Comparison of ENCODE assay signal across 8 cellular contexts in genomic region chr17:78117027-78117981, GRCh38. TPM values are rescaled to one million over a fixed set of nuclear protein-coding genes. Genes with fewer than 3 reads are reported as not detected.
DNase-seq lines count a peak whose midpoint lies in the region; ATAC-seq and TF ChIP-seq lines count a peak whose summit lies in the region.

No MANE protein-coding gene starts in this region.

- TF ChIP-seq EP300 in sigmoid colon (IDR thresholded peaks at IDR 0.05), result no peak

- H3K27ac ChIP-seq in MM.1S (ENCODE audit: low read length) (no peak overlapping the region), angular gyrus (ENCODE audit: low read depth, low read length) (peak overlapping the region; percentile 93), liver (ENCODE audit: low read depth in 1 of 2, low read length in 2 of 2) (no peak overlapping the region), sigmoid colon (no peak overlapping the region)

- ATAC-seq in GM19452 (IDR thresholded peaks at IDR 0.05; ENCODE audit: unreplicated experiment), result no peak
- no peak for ATAC-seq in GM18511 (IDR thresholded peaks at IDR 0.05; ENCODE audit: unreplicated experiment)
- no peak for ATAC-seq in stimulated activated naive CD8-positive, alpha-beta T cell treated with anti-CD3 and anti-CD28 coated beads, Interleukin-15, Interleukin-2, amounts not matched to agents 100 U/mL and 50 U/mL, for 24 hours

- H3K36me3 ChIP-seq in MM.1S (replicated peaks; ENCODE audit: insufficient read depth, low read length) (no peaks in the 10 kb centered on the region), liver (ENCODE audit: control insufficient read depth in 4 of 4, insufficient read depth in 3 of 4, low read depth in 1 of 4, low read length in 3 of 4) (no peaks in the 10 kb centered on the region), sigmoid colon (no peaks in the 10 kb centered on the region)

- intact Hi-C loops in sigmoid colon (cut with DNase I), result loop anchor here (10.0 kb wide), 1 partner anchor 307 kb away; no protein-coding TSS in a partner anchor

- H3F3A ChIP-seq in MM.1S (ENCODE audit: insufficient read depth, low read length), result peaks cover 30% of the 10 kb centered on the region

- DNase-seq in DMS 273 treated with DMSO at 0.1 percent for 48 hours (lab: John Stamatoyannopoulos, UW), result peak; percentile 19
- no peak for DNase-seq in MM.1S
- no peak for DNase-seq in sigmoid colon
- no peak for DNase-seq in stimulated activated naive CD8-positive, alpha-beta T cell treated with anti-CD3 and anti-CD28 coated beads, Interleukin-15, Interleukin-2, amounts not matched to agents 100 U/mL and 50 U/mL, for 24 hours

- H3K4me2 ChIP-seq in MM.1S (ENCODE audit: low read depth, low read length), result no peak overlapping the region

- H3K27me3 ChIP-seq in MM.1S (replicated peaks; ENCODE audit: insufficient read depth, low read length) (no peaks in the 10 kb centered on the region), liver (ENCODE audit: control insufficient read depth in 4 of 4, insufficient read depth in 4 of 4, low read length in 3 of 4) (no peaks in the 10 kb centered on the region), sigmoid colon (peaks cover 0 to 20% (median 6%) of the 10 kb centered on the region in 3 donors)

- H4K20me1 ChIP-seq in MM.1S (ENCODE audit: insufficient read depth, low read length), result no peaks in the 10 kb centered on the region

- peaks cover 42% of the 10 kb centered on the region for H3K79me2 ChIP-seq in MM.1S (ENCODE audit: low read length)

- TF ChIP-seq RAD21 in liver (IDR thresholded peaks at IDR 0.05), result peak in 1 of 2 donors; percentile 68

- no peak for TF ChIP-seq POLR2A in sigmoid colon (IDR thresholded peaks at IDR 0.05)

- H3K9me2 ChIP-seq in MM.1S (replicated peaks; ENCODE audit: insufficient read depth, low read length), result no peaks in the 10 kb centered on the region

- no peak overlapping the region for H3K4me3 ChIP-seq in MM.1S (ENCODE audit: low read length)
- no peak overlapping the region for H3K4me3 ChIP-seq in liver (ENCODE audit: low read depth in 1 of 3, low read length in 3 of 3)
- no peak overlapping the region for H3K4me3 ChIP-seq in sigmoid colon

- H2AFZ ChIP-seq in MM.1S (ENCODE audit: low read length), result no peak overlapping the region

- H3K9ac ChIP-seq in MM.1S (ENCODE audit: low read length) (no peak overlapping the region), liver (ENCODE audit: low read depth in 1 of 2, low read length in 2 of 2) (no peak overlapping the region)

- H3K9me3 ChIP-seq in MM.1S (replicated peaks; ENCODE audit: insufficient read depth, low read length) (no peaks in the 10 kb centered on the region), liver (ENCODE audit: control insufficient read depth in 4 of 4, low read length in 3 of 4) (no peaks in the 10 kb centered on the region), sigmoid colon (no peaks in the 10 kb centered on the region)

- H3K4me1 ChIP-seq in MM.1S (ENCODE audit: low read length), result peaks cover 17% of the 10 kb centered on the region
- H3K4me1 ChIP-seq in liver (ENCODE audit: control insufficient read depth in 4 of 4, insufficient read depth in 4 of 4, low read length in 3 of 4), result peaks cover 0 to 12% (median 4%) of the 10 kb centered on the region in 4 donors
- H3K4me1 ChIP-seq in sigmoid colon, result peaks cover 0 to 15% (median 6%) of the 10 kb centered on the region in 4 donors

- WGBS in liver, result 56% methylated on average over 41 of the region's 41 CpGs
- WGBS in sigmoid colon, 2 donors, result 44 to 68% methylated on average over 41 of the region's 41 CpGs

- TF ChIP-seq CTCF in MM.1S (IDR thresholded peaks at IDR 0.05; ENCODE audit: low read length), result peak; percentile 27
- peak; percentile 20 for TF ChIP-seq CTCF in liver (IDR thresholded peaks at IDR 0.05; ENCODE audit: low read depth, low read length, missing input control)
- no peak for TF ChIP-seq CTCF in sigmoid colon (IDR thresholded peaks at IDR 0.05)

TF ChIP-seq in liver, 16 proteins besides CTCF, POLR2A, EP300 and RAD21:
- TF ChIP-seq FOXA1 (IDR thresholded peaks at IDR 0.05) (no peak), TAF1 (conservative IDR thresholded peaks at IDR 0.05) (no peak)
- TF ChIP-seq, protein P1, sequence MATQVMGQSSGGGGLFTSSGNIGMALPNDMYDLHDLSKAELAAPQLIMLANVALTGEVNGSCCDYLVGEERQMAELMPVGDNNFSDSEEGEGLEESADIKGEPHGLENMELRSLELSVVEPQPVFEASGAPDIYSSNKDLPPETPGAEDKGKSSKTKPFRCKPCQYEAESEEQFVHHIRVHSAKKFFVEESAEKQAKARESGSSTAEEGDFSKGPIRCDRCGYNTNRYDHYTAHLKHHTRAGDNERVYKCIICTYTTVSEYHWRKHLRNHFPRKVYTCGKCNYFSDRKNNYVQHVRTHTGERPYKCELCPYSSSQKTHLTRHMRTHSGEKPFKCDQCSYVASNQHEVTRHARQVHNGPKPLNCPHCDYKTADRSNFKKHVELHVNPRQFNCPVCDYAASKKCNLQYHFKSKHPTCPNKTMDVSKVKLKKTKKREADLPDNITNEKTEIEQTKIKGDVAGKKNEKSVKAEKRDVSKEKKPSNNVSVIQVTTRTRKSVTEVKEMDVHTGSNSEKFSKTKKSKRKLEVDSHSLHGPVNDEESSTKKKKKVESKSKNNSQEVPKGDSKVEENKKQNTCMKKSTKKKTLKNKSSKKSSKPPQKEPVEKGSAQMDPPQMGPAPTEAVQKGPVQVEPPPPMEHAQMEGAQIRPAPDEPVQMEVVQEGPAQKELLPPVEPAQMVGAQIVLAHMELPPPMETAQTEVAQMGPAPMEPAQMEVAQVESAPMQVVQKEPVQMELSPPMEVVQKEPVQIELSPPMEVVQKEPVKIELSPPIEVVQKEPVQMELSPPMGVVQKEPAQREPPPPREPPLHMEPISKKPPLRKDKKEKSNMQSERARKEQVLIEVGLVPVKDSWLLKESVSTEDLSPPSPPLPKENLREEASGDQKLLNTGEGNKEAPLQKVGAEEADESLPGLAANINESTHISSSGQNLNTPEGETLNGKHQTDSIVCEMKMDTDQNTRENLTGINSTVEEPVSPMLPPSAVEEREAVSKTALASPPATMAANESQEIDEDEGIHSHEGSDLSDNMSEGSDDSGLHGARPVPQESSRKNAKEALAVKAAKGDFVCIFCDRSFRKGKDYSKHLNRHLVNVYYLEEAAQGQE (IDR thresholded peaks at IDR 0.05), result no peak

RNA-seq across cellular contexts. Expression of gene TMC6, which starts 11.3 kb away (rescaled TPM):
- total RNA-seq in liver (10 to 100 TPM; 18.3 to 61.9 TPM), sigmoid colon (10 to 100 TPM in 2 of 4 donors, 1 to 10 TPM in 2; 5.3 to 13.9 (median 8.9) TPM)
- polyA plus RNA-seq in liver (1 to 10 TPM; 7.7 to 8.4 TPM), sigmoid colon (100 to 1,000 TPM in 1 of 3 donors, 10 to 100 TPM in 1, 1 to 10 TPM in 1; 9.0 to 145 (median 10.8) TPM)

RNA-seq across cellular contexts. Expression of gene TMC8, which starts 13.3 kb away (rescaled TPM):
- total RNA-seq in liver, result 10 to 100 TPM in 1 of 2 donors, 1 to 10 TPM in 1; 7.9 to 14.5 TPM
- 1 to 10 TPM; 1.3 to 2.2 TPM for polyA plus RNA-seq in liver
- total RNA-seq in sigmoid colon, result 10 to 100 TPM in 1 of 4 donors, 1 to 10 TPM in 3; 2.8 to 13.2 (median 3.9) TPM
- polyA plus RNA-seq in sigmoid colon, result 10 to 100 TPM in 1 of 3 donors, 1 to 10 TPM in 2; 1.8 to 51.7 (median 2.1) TPM

RNA-seq across cellular contexts. Expression of gene C17orf99, which starts 28.9 kb away (rescaled TPM):
- total RNA-seq in liver (10 to 100 TPM in 1 of 2 donors, not detected in 1; 98.3 TPM), sigmoid colon (not detected)
- polyA plus RNA-seq in liver (not detected), sigmoid colon (under 1 TPM in 1 of 3 donors, not detected in 2; 0.73 TPM)

RNA-seq across cellular contexts. Expression of gene SYNGR2, which starts 51.1 kb away (rescaled TPM):
- total RNA-seq in liver (10 to 100 TPM; 27.9 to 33.6 TPM), sigmoid colon (10 to 100 TPM; 14.7 to 23.5 (median 18.6) TPM)
- polyA plus RNA-seq in liver (10 to 100 TPM; 76.8 to 84.7 TPM), sigmoid colon (100 to 1,000 TPM in 1 of 3 donors, 10 to 100 TPM in 2; 37.2 to 280 (median 45.8) TPM)

Comparison
In these comparisons a context has a peak if more than half of its experiments do, and no peak if none do; other contexts are left out.
1. CTCF ChIP-seq: peak in MM.1S (single experiment) and liver (single experiment); none in sigmoid colon (0 of 4).